31 cellular contexts compared by ENCODE assay signal in the genomic region with DNA sequence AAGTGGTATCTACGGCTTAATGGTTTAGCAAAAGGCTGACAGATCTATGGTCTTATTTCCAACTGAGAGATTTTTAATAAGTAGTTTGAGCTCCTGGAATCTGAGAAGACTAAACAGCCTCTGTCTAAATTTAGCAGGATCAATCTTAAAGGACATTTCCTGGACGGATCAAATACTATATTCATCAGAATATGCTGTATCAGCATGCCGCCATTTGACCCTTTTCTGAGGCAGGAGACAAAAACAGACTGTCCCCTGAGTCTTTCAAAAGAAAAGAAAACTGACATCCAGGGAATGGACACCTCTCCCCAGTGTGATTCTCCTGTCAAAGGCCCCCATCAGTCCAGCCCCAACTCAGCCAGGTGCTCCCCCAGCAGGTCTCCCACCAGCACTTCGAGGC.
"Had no signal": no experiment of that assay in that cellular context is flagged by ENCODE, and none has a peak within 500 bp of the region (broad histone marks: within the 10 kb centered on the region; RNA-seq: fewer than 3 reads in every experiment).

No MANE protein-coding gene starts in this region.

- H3K4me1 Mint-ChIP-seq: immature natural killer cell; naive thymus-derived CD8-positive, alpha-beta T cell; nephron; stimulated activated memory B cell treated with anti-CD40 and anti-IgM and Interleukin-4, amounts not matched to agents 10 μg/mL and 1 μg/mL and 100 μg/mL, for 72 hours; stimulated activated naive CD8-positive, alpha-beta T cell treated with anti-CD3 and anti-CD28 coated beads, Interleukin-15, amount 100 ng/mL, for 72 hours had no signal

- H3K4me3 Mint-ChIP-seq: immature natural killer cell; naive thymus-derived CD8-positive, alpha-beta T cell; nephron; stimulated activated memory B cell treated with anti-CD40 and anti-IgM and Interleukin-4, amounts not matched to agents 10 μg/mL and 1 μg/mL and 100 μg/mL, for 72 hours; stimulated activated naive CD8-positive, alpha-beta T cell treated with anti-CD3 and anti-CD28 coated beads, Interleukin-15, amount 100 ng/mL, for 72 hours had no signal

- ATAC-seq: left colon; left lung; lower lobe of right lung; naive thymus-derived CD8-positive, alpha-beta T cell; pancreas; right cardiac atrium; stimulated activated memory B cell treated with anti-CD40 and anti-IgM and Interleukin-4, amounts not matched to agents 10 μg/mL and 1 μg/mL and 100 μg/mL, for 72 hours; stimulated activated naive CD8-positive, alpha-beta T cell treated with anti-CD3 and anti-CD28 coated beads, Interleukin-15, amount 100 ng/mL, for 72 hours had no signal

- H3K4me3 ChIP-seq: left lung, lower lobe of right lung, pancreas, prostate gland, sigmoid colon, thyroid gland, transverse colon, upper lobe of left lung, vagina had no signal

- H3K27me3 Mint-ChIP-seq: stimulated activated memory B cell treated with anti-CD40 and anti-IgM and Interleukin-4, amounts not matched to agents 10 μg/mL and 1 μg/mL and 100 μg/mL, for 72 hours had no signal

- H3K9me3 ChIP-seq: left lung, lower lobe of right lung, pancreas, prostate gland, sigmoid colon, thyroid gland, transverse colon, upper lobe of left lung, vagina had no signal

- H3K36me3 Mint-ChIP-seq: immature natural killer cell; naive thymus-derived CD8-positive, alpha-beta T cell; stimulated activated memory B cell treated with anti-CD40 and anti-IgM and Interleukin-4, amounts not matched to agents 10 μg/mL and 1 μg/mL and 100 μg/mL, for 72 hours had no signal

- H3K4me1 ChIP-seq: left lung, lower lobe of right lung, pancreas, prostate gland, sigmoid colon, thyroid gland, transverse colon, upper lobe of left lung, vagina had no signal

- H3K27ac ChIP-seq: left lung, lower lobe of right lung, pancreas, prostate gland, sigmoid colon, thyroid gland, transverse colon, upper lobe of left lung, vagina had no signal

- H3K36me3 ChIP-seq: left lung, lower lobe of right lung, pancreas, prostate gland, sigmoid colon, thyroid gland, transverse colon, upper lobe of left lung, vagina had no signal

- FAIRE-seq: islet of Langerhans, kidney, pancreas, small intestine had no signal

- H3K9me3 Mint-ChIP-seq: naive thymus-derived CD8-positive, alpha-beta T cell; nephron; stimulated activated memory B cell treated with anti-CD40 and anti-IgM and Interleukin-4, amounts not matched to agents 10 μg/mL and 1 μg/mL and 100 μg/mL, for 72 hours had no signal

- H3K27me3 ChIP-seq: left lung, pancreas, sigmoid colon, thyroid gland, transverse colon, upper lobe of left lung, vagina had no signal

- DNase-seq: hippocampal formation; immature natural killer cell; kidney; left colon; left lung; lower lobe of right lung; mammary epithelial cell; mesenchymal stem cell; naive thymus-derived CD8-positive, alpha-beta T cell; nucleus accumbens; pancreas; posterior cingulate gyrus; retina; right cardiac atrium; sigmoid colon; small intestine; stimulated activated CD4-positive, alpha-beta T cell treated with anti-CD3 and anti-CD28 coated beads, Interleukin-1b, Interleukin-23, amount 100 ng/mL, for 48 hours; stimulated activated CD4-positive, alpha-beta T cell treated with anti-CD3 and anti-CD28 coated beads, Interleukin-2, amount 100 ng/mL, for 48 hours; stimulated activated CD4-positive, alpha-beta T cell treated with anti-CD3 and anti-CD28 coated beads, Interleukin-4, amount 100 ng/mL, for 4 hours; stimulated activated CD8-positive, alpha-beta memory T cell treated with anti-CD3 and anti-CD28 coated beads, Interleukin-4, amount 100 ng/mL, for 48 hours; stimulated activated naive CD4-positive, alpha-beta T cell treated with Interleukin-2 at 50 U/mL for 16 hours; stimulated activated naive CD8-positive, alpha-beta T cell treated with anti-CD3 and anti-CD28 coated beads, Interleukin-15, amount 100 ng/mL, for 72 hours; substantia nigra; thyroid gland; transverse colon; upper lobe of left lung had no signal

- H3K27ac Mint-ChIP-seq: immature natural killer cell; naive thymus-derived CD8-positive, alpha-beta T cell; stimulated activated memory B cell treated with anti-CD40 and anti-IgM and Interleukin-4, amounts not matched to agents 10 μg/mL and 1 μg/mL and 100 μg/mL, for 72 hours; stimulated activated naive CD8-positive, alpha-beta T cell treated with anti-CD3 and anti-CD28 coated beads, Interleukin-15, amount 100 ng/mL, for 72 hours had no signal
